In the genomic region with DNA sequence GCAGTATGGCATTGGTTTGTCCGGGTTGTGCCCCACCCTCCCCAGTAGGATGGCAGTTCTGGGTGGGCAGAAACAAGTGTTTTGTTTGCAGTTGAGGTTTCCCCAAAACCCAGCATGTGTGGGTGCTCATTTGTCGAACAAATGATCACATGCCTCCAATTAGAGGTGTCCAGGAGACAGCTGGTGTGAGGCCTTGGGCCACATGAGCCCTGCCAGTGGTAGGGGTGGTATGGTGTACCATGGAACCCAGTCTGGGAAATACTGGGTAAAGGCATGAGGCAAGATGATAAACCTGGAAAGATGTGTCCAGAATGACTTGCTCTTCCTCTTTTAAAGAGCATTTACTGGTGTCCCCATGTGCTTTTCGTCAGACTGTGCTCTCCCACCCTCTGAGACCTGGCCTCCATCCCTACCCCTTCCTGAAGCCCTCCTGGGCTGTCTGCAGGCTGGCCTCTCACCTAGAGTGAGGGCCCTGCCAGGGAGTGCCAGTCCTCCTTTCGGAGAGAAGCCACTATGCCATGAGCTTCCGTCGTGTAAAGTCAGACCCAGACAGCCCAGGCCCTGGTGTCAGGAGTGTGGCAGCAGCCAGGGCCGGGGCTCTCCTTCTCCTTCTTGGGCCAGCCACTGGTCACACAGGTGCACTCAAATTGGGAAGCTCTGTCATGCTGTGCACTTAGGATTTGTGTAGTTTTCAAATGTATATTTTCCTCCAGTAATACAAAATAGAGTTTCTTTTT, we compare ENCODE assay signal across 26 cellular contexts.
"Had no signal": no experiment of that assay in that cellular context is flagged by ENCODE, and none has a peak within 500 bp of the region (broad histone marks: within the 10 kb centered on the region; RNA-seq: fewer than 3 reads in every experiment).

No MANE protein-coding gene starts in this region.

- H3K27ac ChIP-seq: adrenal gland, coronary artery, gastroesophageal sphincter, thoracic aorta, upper lobe of left lung had no signal

- H3K4me1 Mint-ChIP-seq: endodermal cell, WTC11 had no signal

- H3K4me3 Mint-ChIP-seq: activated naive CD8-positive, alpha-beta T cell; activated T-cell treated with anti-CD3 and anti-CD28 coated beads, Interleukin-2, amount 50 U/mL, for 24 hours; endodermal cell; nephron progenitor cell; WTC11 had no signal

- H3K4me3 ChIP-seq: adrenal gland, coronary artery, gastroesophageal sphincter, thoracic aorta, upper lobe of left lung had no signal

- ATAC-seq: gastroesophageal sphincter, left lobe of liver, sciatic nerve, WTC11 had no signal

- H3K27ac Mint-ChIP-seq: activated naive CD8-positive, alpha-beta T cell; activated T-cell treated with anti-CD3 and anti-CD28 coated beads, Interleukin-2, amount 50 U/mL, for 24 hours; activated T-helper 2 cell treated with anti-CD3 and anti-CD28 coated beads, Interferon-gamma antibody, Interleukin-2, Interleukin-4, amounts not matched to agents 10 μg/mL and 5 μg/mL and 100 μg/mL, durations not matched to agents 14 hours and 24 hours and 36 hours; endodermal cell had no signal

- DNase-seq: activated CD8-positive, alpha-beta memory T cell treated with anti-CD3 and anti-CD28 coated beads for 24 hours; activated CD8-positive, alpha-beta memory T cell treated with anti-CD3 and anti-CD28 coated beads, Interleukin-2, amount 50 U/mL, for 4 hours; activated naive CD4-positive, alpha-beta T cell; activated T-cell treated with anti-CD3 and anti-CD28 coated beads, Interleukin-2, amount 50 U/mL, for 24 hours; midbrain; nephron progenitor cell; occipital lobe; small intestine; stimulated activated CD4-positive, alpha-beta T cell treated with anti-CD3 and anti-CD28 coated beads, Interleukin-15, amount 100 ng/mL, for 24 hours; stimulated activated CD4-positive, alpha-beta T cell treated with anti-CD3 and anti-CD28 coated beads, Interleukin-2, amount 100 ng/mL, for 48 hours; stimulated activated CD8-positive, alpha-beta memory T cell treated with anti-CD3 and anti-CD28 coated beads, Interleukin-4, amount 100 ng/mL, for 48 hours; stimulated activated naive CD4-positive, alpha-beta T cell; T-helper 1 cell; upper lobe of left lung had no signal

- H3K36me3 Mint-ChIP-seq: activated naive CD8-positive, alpha-beta T cell; WTC11 had no signal

- H3K27me3 ChIP-seq: adrenal gland, gastroesophageal sphincter, upper lobe of left lung had no signal

- H3K4me1 ChIP-seq: upper lobe of left lung had no signal

- H3K27me3 Mint-ChIP-seq: activated naive CD8-positive, alpha-beta T cell; activated T-cell treated with anti-CD3 and anti-CD28 coated beads, Interleukin-2, amount 50 U/mL, for 24 hours had no signal

- FAIRE-seq: astrocyte, kidney, small intestine had no signal

- H3K9me3 Mint-ChIP-seq: activated T-cell treated with anti-CD3 and anti-CD28 coated beads, Interleukin-2, amount 50 U/mL, for 24 hours; activated T-helper 2 cell treated with anti-CD3 and anti-CD28 coated beads, Interferon-gamma antibody, Interleukin-2, Interleukin-4, amounts not matched to agents 10 μg/mL and 5 μg/mL and 100 μg/mL, durations not matched to agents 14 hours and 24 hours and 36 hours; endodermal cell; nephron progenitor cell; WTC11 had no signal

- H3K36me3 ChIP-seq: adrenal gland, thoracic aorta had no signal

- H3K9me3 ChIP-seq: adrenal gland, gastroesophageal sphincter, thoracic aorta, upper lobe of left lung had no signal
